Comparison of ENCODE assay signal across 18 cellular contexts in the genomic region with DNA sequence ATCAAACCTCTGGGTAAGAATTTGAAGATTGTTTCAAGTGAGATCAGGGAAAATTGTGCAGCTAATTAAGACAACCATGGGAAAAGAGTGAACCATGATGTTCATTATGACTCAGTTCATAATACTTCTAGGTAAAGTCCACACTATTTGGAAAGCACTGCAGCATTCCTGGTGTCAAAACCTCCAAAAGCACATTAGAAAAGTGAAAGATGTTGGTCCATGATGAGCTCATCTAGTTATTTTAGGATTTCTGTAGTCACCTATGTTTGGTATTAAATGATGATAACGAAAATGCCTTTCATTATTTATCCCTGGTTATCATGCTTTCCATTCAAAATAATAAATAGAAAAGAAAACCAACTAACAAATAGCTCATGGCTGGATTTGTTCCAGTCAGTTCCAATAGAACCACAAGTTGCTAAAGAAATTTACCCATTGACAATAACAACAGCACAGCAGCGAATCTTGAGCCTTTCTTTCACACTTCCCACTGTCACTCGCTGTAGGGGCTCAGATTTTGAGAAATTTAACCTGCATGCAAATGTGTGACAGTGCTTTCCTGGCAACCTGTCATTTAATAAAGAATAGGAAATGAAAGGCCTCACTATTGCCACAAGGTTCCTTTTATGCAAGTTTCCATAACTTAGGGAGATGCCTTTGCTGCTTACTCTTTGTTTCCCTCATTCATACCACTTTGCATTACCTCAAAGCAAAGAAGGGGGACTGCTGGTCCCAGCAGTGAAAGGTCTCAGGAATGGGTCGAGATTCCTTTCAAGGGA.
"Had no signal": no experiment of that assay in that cellular context is flagged by ENCODE, and none has a peak within 500 bp of the region (broad histone marks: within the 10 kb centered on the region; RNA-seq: fewer than 3 reads in every experiment).

No MANE protein-coding gene starts in this region.

- H3K4me1 ChIP-seq: colonic mucosa, vagina had no signal

- H3K27me3 Mint-ChIP-seq: activated CD4-positive, alpha-beta memory T cell treated with anti-CD3 and anti-CD28 coated beads for 36 hours; activated naive CD8-positive, alpha-beta T cell treated with anti-CD3 and anti-CD28 coated beads for 36 hours had no signal

- H3K4me3 ChIP-seq: colonic mucosa, ovary, stomach, vagina had no signal

- H3K27ac Mint-ChIP-seq: activated CD4-positive, alpha-beta memory T cell treated with anti-CD3 and anti-CD28 coated beads for 36 hours; activated naive CD8-positive, alpha-beta T cell treated with anti-CD3 and anti-CD28 coated beads for 36 hours; nephron progenitor cell; T-helper 2 cell treated with Interferon-gamma antibody and Interleukin-4, amounts not matched to agents 5 μg/mL and 100 μg/mL, for 36 hours had no signal

- H3K4me3 Mint-ChIP-seq: activated CD4-positive, alpha-beta memory T cell treated with anti-CD3 and anti-CD28 coated beads for 36 hours; activated naive CD8-positive, alpha-beta T cell treated with anti-CD3 and anti-CD28 coated beads for 36 hours; nephron progenitor cell; T-helper 2 cell treated with Interferon-gamma antibody and Interleukin-4, amounts not matched to agents 5 μg/mL and 100 μg/mL, for 36 hours had no signal

- H3K9me3 Mint-ChIP-seq: activated CD4-positive, alpha-beta memory T cell treated with anti-CD3 and anti-CD28 coated beads for 36 hours; activated naive CD8-positive, alpha-beta T cell treated with anti-CD3 and anti-CD28 coated beads for 36 hours; nephron progenitor cell; T-helper 2 cell treated with Interferon-gamma antibody and Interleukin-4, amounts not matched to agents 5 μg/mL and 100 μg/mL, for 36 hours had no signal

- H3K36me3 ChIP-seq: colonic mucosa, ovary, vagina had no signal

- DNase-seq: activated CD4-positive, alpha-beta memory T cell treated with anti-CD3 and anti-CD28 coated beads for 36 hours; activated CD4-positive, alpha-beta T cell treated with anti-CD3 and anti-CD28 coated beads for 1 hour; activated gamma-delta T cell; activated naive CD8-positive, alpha-beta T cell treated with anti-CD3 and anti-CD28 coated beads for 36 hours; activated T-cell treated with anti-CD3 and anti-CD28 coated beads, Interleukin-2, amount 50 U/mL, for 48 hours; anterior cingulate cortex; colonic mucosa; effector CD8-positive, alpha-beta T cell; left ventricle myocardium superior; mesenchymal stem cell; nephron progenitor cell; ovary; stimulated activated CD4-positive, alpha-beta T cell treated with anti-CD3 and anti-CD28 coated beads, Interleukin-15, amount 100 ng/mL, for 24 hours; stimulated activated CD4-positive, alpha-beta T cell treated with anti-CD3 and anti-CD28 coated beads, Interleukin-4, amount 100 ng/mL, for 24 hours; stomach had no signal

- H3K27ac ChIP-seq: colonic mucosa, ovary, vagina had no signal

- H3K27me3 ChIP-seq: colonic mucosa, ovary, stomach, vagina had no signal

- H3K4me1 Mint-ChIP-seq: activated naive CD8-positive, alpha-beta T cell treated with anti-CD3 and anti-CD28 coated beads for 36 hours had no signal

- FAIRE-seq: frontal cortex had no signal

- ATAC-seq: left ventricle myocardium superior had no signal

- H3K9me3 ChIP-seq: colonic mucosa, ovary, stomach, vagina had no signal
